ENCODE assay signal across 8 cellular contexts in genomic region chr13:36999054-36999927, GRCh38. TPM values are rescaled to one million over a fixed set of nuclear protein-coding genes. Genes with fewer than 3 reads are reported as not detected.
DNase-seq lines count a peak whose midpoint lies in the region; ATAC-seq and TF ChIP-seq lines count a peak whose summit lies in the region.

TSS of gene ALG5 (minus strand) at chr13:36999340. CDS start at chr13:36999300, 40 bp downstream.

- under 1% methylated on average over 54 of the region's 54 CpGs for WGBS in liver

- peak; percentile 61 for ATAC-seq in GM19372 (IDR thresholded peaks at IDR 0.05; ENCODE audit: low read depth, unreplicated experiment)
- ATAC-seq in HG03521 (IDR thresholded peaks at IDR 0.05; ENCODE audit: unreplicated experiment) = peak; percentile 67

- intact Hi-C loops in dendritic cell treated with granulocyte-macrophage colony-stimulating factor and Interleukin-4, amounts not matched to agents 40 ng/mL and 50 ng/mL, for 4 days (cut with micrococcal nuclease) = loop anchor here (2.0 to 5.0 kb wide), 2 partner anchors 60 to 582 kb away; partner anchors contain the start of gene SUPT20H

- H3K27me3 Mint-ChIP-seq in dendritic cell treated with granulocyte-macrophage colony-stimulating factor and Interleukin-4, amounts not matched to agents 40 ng/mL and 50 ng/mL, for 4 days = no peaks in the 10 kb centered on the region

- peak within 1 kb of the TSS; percentile 95 to 97 for H3K9ac ChIP-seq in liver (ENCODE audit: low read depth in 1 of 2, low read length in 2 of 2)

- no peaks in the 10 kb centered on the region for H3K9me3 Mint-ChIP-seq in dendritic cell treated with granulocyte-macrophage colony-stimulating factor and Interleukin-4, amounts not matched to agents 40 ng/mL and 50 ng/mL, for 4 days

- DNase-seq in CD1c-positive myeloid dendritic cell (ENCODE audit: extremely low spot score) = peak; percentile 96
- DNase-seq in NCI-H774 (lab: John Stamatoyannopoulos, UW) = peak; percentile 80
- peak; percentile 86 to 87 for DNase-seq in activated CD4-positive, alpha-beta T cell treated with anti-CD3 and anti-CD28 coated beads, Interleukin-2, amount 50 U/mL, for 4 hours
- DNase-seq in stimulated activated CD4-positive, alpha-beta T cell treated with anti-CD3 and anti-CD28 coated beads, Interleukin-4, amount 100 ng/mL, for 24 hours = peak; percentile 92

- peak within 1 kb of the TSS; percentile 100 for H3K4me3 Mint-ChIP-seq in dendritic cell treated with granulocyte-macrophage colony-stimulating factor and Interleukin-4, amounts not matched to agents 40 ng/mL and 50 ng/mL, for 4 days

- peak; percentile 91 for TF ChIP-seq CTCF in liver (IDR thresholded peaks at IDR 0.05; ENCODE audit: low read depth, low read length, missing input control)

- H3K36me3 Mint-ChIP-seq in dendritic cell treated with granulocyte-macrophage colony-stimulating factor and Interleukin-4, amounts not matched to agents 40 ng/mL and 50 ng/mL, for 4 days (ENCODE audit: low read depth) = peaks cover 54% of the 10 kb centered on the region

- H3K4me3 ChIP-seq in liver (ENCODE audit: low read depth in 1 of 3, low read length in 3 of 3) = peak within 1 kb of the TSS; percentile 95 to 100 (median 99)

- H3K36me3 ChIP-seq in liver (ENCODE audit: control insufficient read depth in 4 of 4, insufficient read depth in 3 of 4, low read depth in 1 of 4, low read length in 3 of 4) = peaks cover 0 to 16% (median 13%) of the 10 kb centered on the region in 4 donors

- H3K4me1 Mint-ChIP-seq in dendritic cell treated with granulocyte-macrophage colony-stimulating factor and Interleukin-4, amounts not matched to agents 40 ng/mL and 50 ng/mL, for 4 days (ENCODE audit: low read depth) = peaks cover 24% of the 10 kb centered on the region

- H3K9me3 ChIP-seq in liver (ENCODE audit: control insufficient read depth in 4 of 4, low read length in 3 of 4) = no peaks in the 10 kb centered on the region

- H3K4me1 ChIP-seq in liver (ENCODE audit: control insufficient read depth in 4 of 4, insufficient read depth in 4 of 4, low read length in 3 of 4) = peaks cover 0 to 26% (median 17%) of the 10 kb centered on the region in 4 donors

- H3K27me3 ChIP-seq in liver (ENCODE audit: control insufficient read depth in 4 of 4, insufficient read depth in 4 of 4, low read length in 3 of 4) = no peaks in the 10 kb centered on the region

- peak in 1 of 2 donors; percentile 18 for TF ChIP-seq RAD21 in liver (IDR thresholded peaks at IDR 0.05)

- H3K27ac Mint-ChIP-seq in dendritic cell treated with granulocyte-macrophage colony-stimulating factor and Interleukin-4, amounts not matched to agents 40 ng/mL and 50 ng/mL, for 4 days = peak within 1 kb of the TSS; percentile 99

- H3K27ac ChIP-seq in liver (ENCODE audit: low read depth in 1 of 2, low read length in 2 of 2) = peak within 1 kb of the TSS; percentile 98

TF ChIP-seq in liver, 16 proteins besides CTCF, POLR2A, EP300 and RAD21:
- TF ChIP-seq YY1 (IDR thresholded peaks at IDR 0.05) (peak; percentile 77), TAF1 (conservative IDR thresholded peaks at IDR 0.05) (peak; percentile 28), MAX (IDR thresholded peaks at IDR 0.05) (no peak), GABPA (IDR thresholded peaks at IDR 0.05 in 1 of 2, conservative IDR thresholded peaks at IDR 0.05 in 1 of 2) (peak in 1 of 2 donors; percentile 69), JUND (IDR thresholded peaks at IDR 0.05) (no peak), SP1 (IDR thresholded peaks at IDR 0.05) (no peak)
TF ChIP-seq in liver: peak in this region for 3.

RNA-seq across cellular contexts. Expression of gene ALG5, which starts in this region (rescaled TPM):
- total RNA-seq in liver = 10 to 100 TPM; 20.7 to 37.2 TPM
- polyA plus RNA-seq in liver = 10 to 100 TPM; 37.8 to 60.1 TPM

Comparison
In these comparisons a context has a peak if more than half of its experiments do, and no peak if none do; other contexts are left out.
1. Peak in every context shown above with its lines: DNase-seq, ATAC-seq, H3K4me3 ChIP-seq and H3K27ac ChIP-seq.